ENCODE assay signal across 1 cellular context in the genomic region with DNA sequence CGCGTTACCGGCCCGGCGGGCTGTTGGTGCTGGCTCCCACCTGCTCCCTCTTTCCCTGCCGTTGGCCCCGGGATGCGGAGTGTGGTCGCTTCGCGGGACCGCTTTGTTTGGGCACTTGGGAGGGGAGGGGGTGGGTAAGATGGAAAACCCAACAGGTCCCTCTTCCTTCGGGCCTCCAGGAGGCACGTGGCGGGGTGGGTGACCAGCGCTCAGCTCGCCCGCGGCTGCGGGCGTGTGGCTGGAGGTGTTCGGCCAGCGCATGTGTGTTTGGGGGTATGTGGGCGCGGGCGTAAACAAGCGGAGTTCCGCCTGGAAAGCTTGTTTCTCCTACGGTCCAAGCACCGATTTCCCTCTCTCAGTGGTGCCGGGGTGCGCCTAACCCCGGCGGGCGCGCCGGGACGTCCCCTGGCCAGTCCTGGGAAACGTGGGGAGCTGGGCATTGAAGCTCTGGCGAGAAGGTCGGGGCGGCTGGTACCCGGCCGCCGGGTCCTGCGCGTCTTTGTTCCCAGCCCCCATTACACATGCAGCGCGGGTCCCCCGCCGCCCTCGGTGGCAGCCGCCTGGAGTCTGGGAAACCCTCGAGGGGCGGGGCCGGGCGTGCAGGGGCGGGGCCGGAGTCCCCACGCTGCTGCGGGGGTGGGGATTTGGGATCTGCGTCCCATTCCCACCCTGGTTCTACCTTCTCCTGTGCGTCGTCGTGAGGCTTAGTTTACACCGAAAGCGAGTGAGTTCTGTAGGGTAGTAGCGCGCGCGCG.
TF ChIP-seq lines count a peak whose summit lies in the region.

No MANE protein-coding gene starts in this region.

TF ChIP-seq in HepG2, 621 proteins besides CTCF, POLR2A, EP300 and RAD21 (continued from another document and continues in another):
- TF ChIP-seq, protein P1, sequence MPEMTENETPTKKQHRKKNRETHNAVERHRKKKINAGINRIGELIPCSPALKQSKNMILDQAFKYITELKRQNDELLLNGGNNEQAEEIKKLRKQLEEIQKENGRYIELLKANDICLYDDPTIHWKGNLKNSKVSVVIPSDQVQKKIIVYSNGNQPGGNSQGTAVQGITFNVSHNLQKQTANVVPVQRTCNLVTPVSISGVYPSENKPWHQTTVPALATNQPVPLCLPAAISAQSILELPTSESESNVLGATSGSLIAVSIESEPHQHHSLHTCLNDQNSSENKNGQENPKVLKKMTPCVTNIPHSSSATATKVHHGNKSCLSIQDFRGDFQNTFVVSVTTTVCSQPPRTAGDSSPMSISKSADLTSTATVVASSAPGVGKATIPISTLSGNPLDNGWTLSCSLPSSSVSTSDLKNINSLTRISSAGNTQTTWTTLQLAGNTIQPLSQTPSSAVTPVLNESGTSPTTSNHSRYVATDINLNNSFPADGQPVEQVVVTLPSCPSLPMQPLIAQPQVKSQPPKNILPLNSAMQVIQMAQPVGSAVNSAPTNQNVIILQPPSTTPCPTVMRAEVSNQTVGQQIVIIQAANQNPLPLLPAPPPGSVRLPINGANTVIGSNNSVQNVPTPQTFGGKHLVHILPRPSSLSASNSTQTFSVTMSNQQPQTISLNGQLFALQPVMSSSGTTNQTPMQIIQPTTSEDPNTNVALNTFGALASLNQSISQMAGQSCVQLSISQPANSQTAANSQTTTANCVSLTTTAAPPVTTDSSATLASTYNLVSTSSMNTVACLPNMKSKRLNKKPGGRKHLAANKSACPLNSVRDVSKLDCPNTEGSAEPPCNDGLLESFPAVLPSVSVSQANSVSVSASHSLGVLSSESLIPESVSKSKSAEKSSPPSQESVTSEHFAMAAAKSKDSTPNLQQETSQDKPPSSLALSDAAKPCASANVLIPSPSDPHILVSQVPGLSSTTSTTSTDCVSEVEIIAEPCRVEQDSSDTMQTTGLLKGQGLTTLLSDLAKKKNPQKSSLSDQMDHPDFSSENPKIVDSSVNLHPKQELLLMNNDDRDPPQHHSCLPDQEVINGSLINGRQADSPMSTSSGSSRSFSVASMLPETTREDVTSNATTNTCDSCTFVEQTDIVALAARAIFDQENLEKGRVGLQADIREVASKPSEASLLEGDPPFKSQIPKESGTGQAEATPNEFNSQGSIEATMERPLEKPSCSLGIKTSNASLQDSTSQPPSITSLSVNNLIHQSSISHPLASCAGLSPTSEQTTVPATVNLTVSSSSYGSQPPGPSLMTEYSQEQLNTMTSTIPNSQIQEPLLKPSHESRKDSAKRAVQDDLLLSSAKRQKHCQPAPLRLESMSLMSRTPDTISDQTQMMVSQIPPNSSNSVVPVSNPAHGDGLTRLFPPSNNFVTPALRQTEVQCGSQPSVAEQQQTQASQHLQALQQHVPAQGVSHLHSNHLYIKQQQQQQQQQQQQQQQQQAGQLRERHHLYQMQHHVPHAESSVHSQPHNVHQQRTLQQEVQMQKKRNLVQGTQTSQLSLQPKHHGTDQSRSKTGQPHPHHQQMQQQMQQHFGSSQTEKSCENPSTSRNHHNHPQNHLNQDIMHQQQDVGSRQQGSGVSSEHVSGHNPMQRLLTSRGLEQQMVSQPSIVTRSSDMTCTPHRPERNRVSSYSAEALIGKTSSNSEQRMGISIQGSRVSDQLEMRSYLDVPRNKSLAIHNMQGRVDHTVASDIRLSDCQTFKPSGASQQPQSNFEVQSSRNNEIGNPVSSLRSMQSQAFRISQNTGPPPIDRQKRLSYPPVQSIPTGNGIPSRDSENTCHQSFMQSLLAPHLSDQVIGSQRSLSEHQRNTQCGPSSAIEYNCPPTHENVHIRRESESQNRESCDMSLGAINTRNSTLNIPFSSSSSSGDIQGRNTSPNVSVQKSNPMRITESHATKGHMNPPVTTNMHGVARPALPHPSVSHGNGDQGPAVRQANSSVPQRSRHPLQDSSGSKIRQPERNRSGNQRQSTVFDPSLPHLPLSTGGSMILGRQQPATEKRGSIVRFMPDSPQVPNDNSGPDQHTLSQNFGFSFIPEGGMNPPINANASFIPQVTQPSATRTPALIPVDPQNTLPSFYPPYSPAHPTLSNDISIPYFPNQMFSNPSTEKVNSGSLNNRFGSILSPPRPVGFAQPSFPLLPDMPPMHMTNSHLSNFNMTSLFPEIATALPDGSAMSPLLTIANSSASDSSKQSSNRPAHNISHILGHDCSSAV (CRISPR knock-in tag; IDR thresholded peaks at IDR 0.05; ENCODE audit: borderline replicate concordance): no peak
- no peak for TF ChIP-seq ZFP62 (CRISPR knock-in tag; IDR thresholded peaks at IDR 0.05)
- no peak for TF ChIP-seq POLR2AphosphoS2 (IDR thresholded peaks at IDR 0.05; ENCODE audit: low read depth, low read length)
- TF ChIP-seq EEA1 (CRISPR knock-in tag; IDR thresholded peaks at IDR 0.05; ENCODE audit: borderline replicate concordance): 0 out of 2 replicates have a peak, but pooled peaks have one; percentile 69
- TF ChIP-seq ADNP (CRISPR knock-in tag; IDR thresholded peaks at IDR 0.05): no peak
- TF ChIP-seq, protein P2, sequence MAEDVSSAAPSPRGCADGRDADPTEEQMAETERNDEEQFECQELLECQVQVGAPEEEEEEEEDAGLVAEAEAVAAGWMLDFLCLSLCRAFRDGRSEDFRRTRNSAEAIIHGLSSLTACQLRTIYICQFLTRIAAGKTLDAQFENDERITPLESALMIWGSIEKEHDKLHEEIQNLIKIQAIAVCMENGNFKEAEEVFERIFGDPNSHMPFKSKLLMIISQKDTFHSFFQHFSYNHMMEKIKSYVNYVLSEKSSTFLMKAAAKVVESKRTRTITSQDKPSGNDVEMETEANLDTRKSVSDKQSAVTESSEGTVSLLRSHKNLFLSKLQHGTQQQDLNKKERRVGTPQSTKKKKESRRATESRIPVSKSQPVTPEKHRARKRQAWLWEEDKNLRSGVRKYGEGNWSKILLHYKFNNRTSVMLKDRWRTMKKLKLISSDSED (CRISPR knock-in tag; IDR thresholded peaks at IDR 0.05): no peak
- TF ChIP-seq BCL6 (CRISPR knock-in tag; IDR thresholded peaks at IDR 0.05): peak; percentile 53
- TF ChIP-seq, protein P3, sequence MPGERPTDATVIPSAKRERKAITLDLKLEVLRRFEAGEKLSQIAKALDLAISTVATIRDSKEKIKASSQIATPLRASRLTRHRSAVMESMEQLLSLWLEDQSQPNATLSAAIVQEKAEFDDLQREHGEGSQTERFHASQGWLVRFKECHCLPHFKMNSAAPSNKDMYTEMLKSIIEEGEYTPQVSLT (CRISPR knock-in tag; IDR thresholded peaks at IDR 0.05; ENCODE audit: borderline replicate concordance, low read depth): no peak
- TF ChIP-seq MED8 (CRISPR knock-in tag; IDR thresholded peaks at IDR 0.05; ENCODE audit: insufficient replicate concordance): no peak
- TF ChIP-seq ZNF7 (CRISPR knock-in tag; IDR thresholded peaks at IDR 0.05): no peak
- no peak; the same call in 1 of the 2 replicates for TF ChIP-seq SP2 (CRISPR knock-in tag; IDR thresholded peaks at IDR 0.05)
- TF ChIP-seq CREM (IDR thresholded peaks at IDR 0.05): no peak
- no peak for TF ChIP-seq CREM (CRISPR knock-in tag; IDR thresholded peaks at IDR 0.05)
- TF ChIP-seq ZFP36L2 (CRISPR knock-in tag; IDR thresholded peaks at IDR 0.05): no peak
- TF ChIP-seq ZNF451 (CRISPR knock-in tag; IDR thresholded peaks at IDR 0.05): no peak
- peak; percentile 66 for TF ChIP-seq SAP130 (CRISPR knock-in tag; IDR thresholded peaks at IDR 0.05; ENCODE audit: low read depth)
- TF ChIP-seq, protein P4, sequence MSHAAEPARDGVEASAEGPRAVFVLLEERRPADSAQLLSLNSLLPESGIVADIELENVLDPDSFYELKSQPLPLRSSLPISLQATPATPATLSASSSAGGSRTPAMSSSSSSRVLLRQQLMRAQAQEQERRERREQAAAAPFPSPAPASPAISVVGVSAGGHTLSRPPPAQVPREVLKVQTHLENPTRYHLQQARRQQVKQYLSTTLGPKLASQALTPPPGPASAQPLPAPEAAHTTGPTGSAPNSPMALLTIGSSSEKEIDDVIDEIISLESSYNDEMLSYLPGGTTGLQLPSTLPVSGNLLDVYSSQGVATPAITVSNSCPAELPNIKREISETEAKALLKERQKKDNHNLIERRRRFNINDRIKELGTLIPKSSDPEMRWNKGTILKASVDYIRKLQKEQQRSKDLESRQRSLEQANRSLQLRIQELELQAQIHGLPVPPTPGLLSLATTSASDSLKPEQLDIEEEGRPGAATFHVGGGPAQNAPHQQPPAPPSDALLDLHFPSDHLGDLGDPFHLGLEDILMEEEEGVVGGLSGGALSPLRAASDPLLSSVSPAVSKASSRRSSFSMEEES (CRISPR knock-in tag; IDR thresholded peaks at IDR 0.05): 0 out of 2 replicates have a peak, but pooled peaks have one; percentile 43
- no peak for TF ChIP-seq TP53 (CRISPR knock-in tag; conservative IDR thresholded peaks at IDR 0.05)
- no peak; the same call in 1 of the 2 replicates for TF ChIP-seq ZNF337 (CRISPR knock-in tag; IDR thresholded peaks at IDR 0.05; ENCODE audit: borderline replicate concordance, low read depth)
- no peak for TF ChIP-seq GFI1 (CRISPR knock-in tag; IDR thresholded peaks at IDR 0.05; ENCODE audit: borderline replicate concordance)
- TF ChIP-seq RBM22 (optimal IDR thresholded peaks at IDR 0.05; ENCODE audit: low read length): peak; percentile 8
- TF ChIP-seq KDM3A (CRISPR knock-in tag; IDR thresholded peaks at IDR 0.05; ENCODE audit: low read depth): 0 out of 2 replicates have a peak, but pooled peaks have one; percentile 62
- TF ChIP-seq SNRNP70 (IDR thresholded peaks at IDR 0.05; ENCODE audit: low read depth, low read length): no peak
- TF ChIP-seq SNAPC2 (CRISPR knock-in tag; IDR thresholded peaks at IDR 0.05): no peak
- TF ChIP-seq, protein P5, sequence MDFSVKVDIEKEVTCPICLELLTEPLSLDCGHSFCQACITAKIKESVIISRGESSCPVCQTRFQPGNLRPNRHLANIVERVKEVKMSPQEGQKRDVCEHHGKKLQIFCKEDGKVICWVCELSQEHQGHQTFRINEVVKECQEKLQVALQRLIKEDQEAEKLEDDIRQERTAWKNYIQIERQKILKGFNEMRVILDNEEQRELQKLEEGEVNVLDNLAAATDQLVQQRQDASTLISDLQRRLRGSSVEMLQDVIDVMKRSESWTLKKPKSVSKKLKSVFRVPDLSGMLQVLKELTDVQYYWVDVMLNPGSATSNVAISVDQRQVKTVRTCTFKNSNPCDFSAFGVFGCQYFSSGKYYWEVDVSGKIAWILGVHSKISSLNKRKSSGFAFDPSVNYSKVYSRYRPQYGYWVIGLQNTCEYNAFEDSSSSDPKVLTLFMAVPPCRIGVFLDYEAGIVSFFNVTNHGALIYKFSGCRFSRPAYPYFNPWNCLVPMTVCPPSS (IDR thresholded peaks at IDR 0.05): no peak
- no peak for TF ChIP-seq KMT2B (CRISPR knock-in tag; IDR thresholded peaks at IDR 0.05)
- peak; percentile 35; the same call in 1 of the 2 replicates for TF ChIP-seq ZBTB20 (CRISPR knock-in tag; IDR thresholded peaks at IDR 0.05; ENCODE audit: borderline replicate concordance, low read depth)
- 0 out of 2 replicates have a peak, but pooled peaks have one; percentile 41 for TF ChIP-seq ZNF878 (CRISPR knock-in tag; IDR thresholded peaks at IDR 0.05)
- 0 out of 2 replicates have a peak, but pooled peaks have one; percentile 24 for TF ChIP-seq ZNF614 (CRISPR knock-in tag; IDR thresholded peaks at IDR 0.05; ENCODE audit: borderline replicate concordance)
- TF ChIP-seq ZNF121 (CRISPR knock-in tag; IDR thresholded peaks at IDR 0.05): no peak
- no peak for TF ChIP-seq ZNF761 (CRISPR knock-in tag; conservative IDR thresholded peaks at IDR 0.05)
- no peak for TF ChIP-seq ZFP90 (CRISPR knock-in tag; IDR thresholded peaks at IDR 0.05; ENCODE audit: borderline replicate concordance)
- no peak for TF ChIP-seq HMG20B (CRISPR knock-in tag; conservative IDR thresholded peaks at IDR 0.05)
- TF ChIP-seq KAT7 (CRISPR knock-in tag; IDR thresholded peaks at IDR 0.05; ENCODE audit: borderline replicate concordance): no peak; the same call in 1 of the 2 replicates
- TF ChIP-seq ZNF549 (CRISPR knock-in tag; IDR thresholded peaks at IDR 0.05): no peak
- TF ChIP-seq, protein P6, sequence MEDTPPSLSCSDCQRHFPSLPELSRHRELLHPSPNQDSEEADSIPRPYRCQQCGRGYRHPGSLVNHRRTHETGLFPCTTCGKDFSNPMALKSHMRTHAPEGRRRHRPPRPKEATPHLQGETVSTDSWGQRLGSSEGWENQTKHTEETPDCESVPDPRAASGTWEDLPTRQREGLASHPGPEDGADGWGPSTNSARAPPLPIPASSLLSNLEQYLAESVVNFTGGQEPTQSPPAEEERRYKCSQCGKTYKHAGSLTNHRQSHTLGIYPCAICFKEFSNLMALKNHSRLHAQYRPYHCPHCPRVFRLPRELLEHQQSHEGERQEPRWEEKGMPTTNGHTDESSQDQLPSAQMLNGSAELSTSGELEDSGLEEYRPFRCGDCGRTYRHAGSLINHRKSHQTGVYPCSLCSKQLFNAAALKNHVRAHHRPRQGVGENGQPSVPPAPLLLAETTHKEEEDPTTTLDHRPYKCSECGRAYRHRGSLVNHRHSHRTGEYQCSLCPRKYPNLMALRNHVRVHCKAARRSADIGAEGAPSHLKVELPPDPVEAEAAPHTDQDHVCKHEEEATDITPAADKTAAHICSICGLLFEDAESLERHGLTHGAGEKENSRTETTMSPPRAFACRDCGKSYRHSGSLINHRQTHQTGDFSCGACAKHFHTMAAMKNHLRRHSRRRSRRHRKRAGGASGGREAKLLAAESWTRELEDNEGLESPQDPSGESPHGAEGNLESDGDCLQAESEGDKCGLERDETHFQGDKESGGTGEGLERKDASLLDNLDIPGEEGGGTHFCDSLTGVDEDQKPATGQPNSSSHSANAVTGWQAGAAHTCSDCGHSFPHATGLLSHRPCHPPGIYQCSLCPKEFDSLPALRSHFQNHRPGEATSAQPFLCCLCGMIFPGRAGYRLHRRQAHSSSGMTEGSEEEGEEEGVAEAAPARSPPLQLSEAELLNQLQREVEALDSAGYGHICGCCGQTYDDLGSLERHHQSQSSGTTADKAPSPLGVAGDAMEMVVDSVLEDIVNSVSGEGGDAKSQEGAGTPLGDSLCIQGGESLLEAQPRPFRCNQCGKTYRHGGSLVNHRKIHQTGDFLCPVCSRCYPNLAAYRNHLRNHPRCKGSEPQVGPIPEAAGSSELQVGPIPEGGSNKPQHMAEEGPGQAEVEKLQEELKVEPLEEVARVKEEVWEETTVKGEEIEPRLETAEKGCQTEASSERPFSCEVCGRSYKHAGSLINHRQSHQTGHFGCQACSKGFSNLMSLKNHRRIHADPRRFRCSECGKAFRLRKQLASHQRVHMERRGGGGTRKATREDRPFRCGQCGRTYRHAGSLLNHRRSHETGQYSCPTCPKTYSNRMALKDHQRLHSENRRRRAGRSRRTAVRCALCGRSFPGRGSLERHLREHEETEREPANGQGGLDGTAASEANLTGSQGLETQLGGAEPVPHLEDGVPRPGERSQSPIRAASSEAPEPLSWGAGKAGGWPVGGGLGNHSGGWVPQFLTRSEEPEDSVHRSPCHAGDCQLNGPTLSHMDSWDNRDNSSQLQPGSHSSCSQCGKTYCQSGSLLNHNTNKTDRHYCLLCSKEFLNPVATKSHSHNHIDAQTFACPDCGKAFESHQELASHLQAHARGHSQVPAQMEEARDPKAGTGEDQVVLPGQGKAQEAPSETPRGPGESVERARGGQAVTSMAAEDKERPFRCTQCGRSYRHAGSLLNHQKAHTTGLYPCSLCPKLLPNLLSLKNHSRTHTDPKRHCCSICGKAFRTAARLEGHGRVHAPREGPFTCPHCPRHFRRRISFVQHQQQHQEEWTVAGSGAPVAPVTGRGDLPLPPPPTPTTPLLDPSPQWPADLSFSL (CRISPR knock-in tag; IDR thresholded peaks at IDR 0.05): no peak
- no peak for TF ChIP-seq CEBPB (IDR thresholded peaks at IDR 0.05; ENCODE audit: borderline replicate concordance, low read depth, low read length)
- no peak for TF ChIP-seq ZNF790 (CRISPR knock-in tag; IDR thresholded peaks at IDR 0.05; ENCODE audit: borderline replicate concordance)
- no peak for TF ChIP-seq ZNF367 (CRISPR knock-in tag; IDR thresholded peaks at IDR 0.05; ENCODE audit: borderline replicate concordance)
- no peak for TF ChIP-seq ZNF24 (IDR thresholded peaks at IDR 0.05)
- TF ChIP-seq, protein P7, sequence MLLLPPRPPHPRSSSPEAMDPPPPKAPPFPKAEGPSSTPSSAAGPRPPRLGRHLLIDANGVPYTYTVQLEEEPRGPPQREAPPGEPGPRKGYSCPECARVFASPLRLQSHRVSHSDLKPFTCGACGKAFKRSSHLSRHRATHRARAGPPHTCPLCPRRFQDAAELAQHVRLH (CRISPR knock-in tag; IDR thresholded peaks at IDR 0.05; ENCODE audit: borderline replicate concordance, low read depth): no peak; the same call in 1 of the 2 replicates
- TF ChIP-seq RXRA (CRISPR knock-in tag; IDR thresholded peaks at IDR 0.05): peak; percentile 25
